In the genomic region with DNA sequence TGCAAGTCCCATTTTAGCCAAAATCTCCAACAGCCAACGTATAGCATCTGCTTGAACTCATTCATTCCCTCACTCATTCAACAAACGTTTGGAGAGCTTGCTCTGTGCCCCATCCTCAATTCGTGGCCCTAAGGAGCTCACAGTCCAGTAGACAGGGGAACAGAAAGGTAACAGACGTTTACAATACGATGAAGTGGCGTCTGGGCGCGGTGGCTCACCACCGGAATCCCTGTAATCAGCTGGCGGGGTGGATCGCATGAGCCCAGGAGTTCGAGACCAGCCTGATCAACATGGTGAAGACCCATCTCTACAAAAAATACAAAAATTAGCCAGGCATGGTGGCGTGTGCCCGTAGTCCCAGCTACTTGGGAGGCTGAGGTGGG, we compare ENCODE assay signal across 9 cellular contexts. TPM values are rescaled to one million over a fixed set of nuclear protein-coding genes. Genes with fewer than 3 reads are reported as not detected.
A peak's percentile ranks its signal among the peaks of the same experiment; 100 is the strongest.
DNase-seq lines count a peak whose midpoint lies in the region; ATAC-seq and TF ChIP-seq lines count a peak whose summit lies in the region.
"Had no signal": no experiment of that assay in that cellular context is flagged by ENCODE, and none has a peak within 500 bp of the region (broad histone marks: within the 10 kb centered on the region; RNA-seq: fewer than 3 reads in every experiment).

No MANE protein-coding gene starts in this region.

- BruUV-seq in OCI-LY7 (replicated peaks; lab: Mats Ljungman, UMichigan) = TSS peak; percentile 67

- peak overlapping the region; percentile 4; the same call in 1 of the 2 replicates for H3K27ac ChIP-seq in DOHH2 (ENCODE audit: low read depth, low read length)
- peak overlapping the region; percentile 24 for H3K27ac ChIP-seq in OCI-LY7 (ENCODE audit: low read depth, low read length, poor library complexity, severe bottlenecking)
- H3K27ac ChIP-seq in duodenal mucosa (ENCODE audit: low read depth, low read length) = no peak overlapping the region
- peak overlapping the region; percentile 50 to 61 for H3K27ac ChIP-seq in ovary
- H3K27ac ChIP-seq: foreskin keratinocyte had no signal

- WGBS in ovary, 3 donors = 80 to 84% (median 82%) methylated on average over 14 of the region's 14 CpGs

- H3K27me3 ChIP-seq in DOHH2 (ENCODE audit: control insufficient read depth, low read length) (no peaks in the 10 kb centered on the region), duodenal mucosa (ENCODE audit: control insufficient read depth in 1 of 2, insufficient read depth in 2 of 2, low read length in 2 of 2) (no peaks in the 10 kb centered on the region), ovary (no peaks in the 10 kb centered on the region)
- H3K27me3 ChIP-seq: foreskin keratinocyte had no signal

- H3K4me2 ChIP-seq in DOHH2 (ENCODE audit: low read length) = peak overlapping the region; percentile 85
- H3K4me2 ChIP-seq in OCI-LY7 (ENCODE audit: low read length) = peak overlapping the region; percentile 64

- H3K9me2 ChIP-seq in DOHH2 (replicated peaks; ENCODE audit: control insufficient read depth, low read length) (no peaks in the 10 kb centered on the region), OCI-LY7 (ENCODE audit: insufficient read depth, low read length) (no peaks in the 10 kb centered on the region)

- H3F3A ChIP-seq in DOHH2 (ENCODE audit: control insufficient read depth, insufficient read depth) = peaks cover 7% of the 10 kb centered on the region

- no peak for TF ChIP-seq EP300 in ovary (IDR thresholded peaks at IDR 0.05)

- TF ChIP-seq POLR2A in ovary (IDR thresholded peaks at IDR 0.05) = no peak

- POLR2A ChIA-PET in OCI-LY7 (lab: Charles Lee) = interaction anchor here (0.6 to 1.3 kb wide), 3 partner anchors 22 to 285 kb away, joined by 3 read pairs; a partner anchor contains a TSS

- no peak for DNase-seq in OCI-LY7 (ENCODE audit: low spot score)
- peak in 1 of 5 donors; percentile 37 for DNase-seq in ovary
- DNase-seq in superior temporal gyrus (ENCODE audit: extremely low spot score) = no peak
- no peak for DNase-seq in COLO829 (ENCODE audit: low spot score)
- DNase-seq in NCI-H774 (lab: John Stamatoyannopoulos, UW) = no peak

- H3K4me3 ChIP-seq in DOHH2 (ENCODE audit: low read length) (peak overlapping the region; percentile 62), OCI-LY7 (ENCODE audit: low read depth, low read length, poor library complexity, severe bottlenecking) (peak overlapping the region; percentile 41), duodenal mucosa (ENCODE audit: low read depth in 1 of 2, low read length in 2 of 2) (peak overlapping the region; percentile 51 to 64), ovary (no peak overlapping the region)

- H3K9me3 ChIP-seq in DOHH2 (ENCODE audit: control insufficient read depth, insufficient read depth, low read length) = no peaks in the 10 kb centered on the region
- H3K9me3 ChIP-seq in OCI-LY7 (ENCODE audit: low read length) = no peaks in the 10 kb centered on the region
- H3K9me3 ChIP-seq in duodenal mucosa (ENCODE audit: control insufficient read depth in 1 of 2, low read length in 2 of 2) = no peaks in the 10 kb centered on the region
- H3K9me3 ChIP-seq in ovary = no peaks in the 10 kb centered on the region

- H3K4me1 ChIP-seq in DOHH2 (ENCODE audit: control insufficient read depth, low read length) (peaks cover 58% of the 10 kb centered on the region), OCI-LY7 (ENCODE audit: insufficient read depth, low read length, poor library complexity, severe bottlenecking) (peaks cover 64% of the 10 kb centered on the region), duodenal mucosa (ENCODE audit: control insufficient read depth in 1 of 2, insufficient read depth in 2 of 2, low read length in 2 of 2) (peaks cover 17 to 19% of the 10 kb centered on the region in 2 donors), ovary (ENCODE audit: insufficient read depth) (peaks cover 17% of the 10 kb centered on the region)
- H3K4me1 ChIP-seq: foreskin keratinocyte had no signal

- intact Hi-C loops in OCI-LY7 (cut with micrococcal nuclease; ENCODE audit: unreplicated experiment) = loop anchor here (1.0 to 10.0 kb wide), 5 partner anchors 44 to 1928 kb away; a partner anchor contains a TSS
- intact Hi-C loops in ovary (cut with DNase I) = no loop called here

- peak overlapping the region in 1 of 2 donors; percentile 47 for H3K9ac ChIP-seq in duodenal mucosa (ENCODE audit: low read depth in 1 of 2, low read length in 2 of 2)

- peak overlapping the region; percentile 54; the same call in 1 of the 2 replicates for H2AFZ ChIP-seq in OCI-LY7 (ENCODE audit: low read length)

- H3K36me3 ChIP-seq in DOHH2 (ENCODE audit: control insufficient read depth, low read length) = peaks cover 34% of the 10 kb centered on the region
- peaks cover 32% of the 10 kb centered on the region for H3K36me3 ChIP-seq in OCI-LY7 (ENCODE audit: insufficient read depth, low read length)
- no peaks in the 10 kb centered on the region for H3K36me3 ChIP-seq in duodenal mucosa (ENCODE audit: control insufficient read depth in 1 of 2, insufficient read depth in 2 of 2, low read length in 2 of 2)
- H3K36me3 ChIP-seq in ovary = no peaks in the 10 kb centered on the region

- TF ChIP-seq CTCF in DOHH2 (IDR thresholded peaks at IDR 0.05; ENCODE audit: low read depth, low read length, poor library complexity, severe bottlenecking) = no peak
- TF ChIP-seq CTCF in OCI-LY7 (conservative IDR thresholded peaks at IDR 0.05; ENCODE audit: low read length) = no peak
- TF ChIP-seq CTCF in ovary (IDR thresholded peaks at IDR 0.05) = no peak

- CTCF ChIA-PET in OCI-LY7 (lab: Charles Lee; ENCODE audit: unreplicated experiment) = no interaction called here

- ATAC-seq in GM18909 (IDR thresholded peaks at IDR 0.05; ENCODE audit: poor library complexity, unreplicated experiment) = no peak

- H4K20me1 ChIP-seq in DOHH2 (ENCODE audit: control insufficient read depth, insufficient read depth, low read depth, low read length) = peaks cover 17% of the 10 kb centered on the region
- peaks cover 14% of the 10 kb centered on the region for H4K20me1 ChIP-seq in OCI-LY7 (ENCODE audit: insufficient read depth, low read length)

- H3K79me2 ChIP-seq in DOHH2 (ENCODE audit: control insufficient read depth, low read length) (peaks cover 38% of the 10 kb centered on the region), OCI-LY7 (ENCODE audit: insufficient read depth, low read depth, low read length) (peaks cover 33% of the 10 kb centered on the region)

RNA-seq across cellular contexts. Expression of a gene that starts 0.8 kb away (rescaled TPM):
- 128 and 135 TPM in 2 replicates for total RNA-seq in OCI-LY7 (2014; rRNA removed; shearing (Covaris generic))
- total RNA-seq in OCI-LY7 (2022) (148 and 168 TPM in 2 replicates), ovary (1 to 10 TPM; 2.3 to 7.6 (median 3.4) TPM)
- 1 to 10 TPM in 1 of 2 donors, under 1 TPM in 1; 0.95 to 4.1 TPM for polyA plus RNA-seq in ovary

RNA-seq across cellular contexts. Expression of a gene that starts 12.7 kb away (rescaled TPM):
- total RNA-seq in OCI-LY7 (2014; rRNA removed; shearing (Covaris generic)) = 48.2 and 62.4 TPM in 2 replicates
- total RNA-seq in OCI-LY7 (2022) (71.3 and 79.4 TPM in 2 replicates), ovary (100 to 1,000 TPM in 4 of 7 donors, 10 to 100 TPM in 3; 74.3 to 166 (median 103) TPM)
- 10 to 100 TPM in 1 of 2 donors, 1 to 10 TPM in 1; 9.2 to 95.6 TPM for polyA plus RNA-seq in ovary

RNA-seq across cellular contexts. Expression of a gene that starts 20.2 kb away (rescaled TPM):
- 7.4 and 11.7 TPM in 2 replicates for total RNA-seq in OCI-LY7 (2014; rRNA removed; shearing (Covaris generic))
- total RNA-seq in OCI-LY7 (2022) (5.1 and 5.6 TPM in 2 replicates), ovary (1 to 10 TPM; 1.0 to 2.4 (median 1.7) TPM)
- polyA plus RNA-seq in ovary = under 1 TPM in 1 of 2 donors, not detected in 1; 0.59 TPM

RNA-seq across cellular contexts. Expression of a gene that starts 24.8 kb away (rescaled TPM):
- total RNA-seq in OCI-LY7 (2014; rRNA removed; shearing (Covaris generic)) = 0.18 and 0.44 TPM in 2 replicates
- total RNA-seq in OCI-LY7 (2022) = 0.31 and 0.42 TPM in 2 replicates
- total RNA-seq in ovary = under 1 TPM in 1 of 7 donors, not detected in 6; 0.46 TPM
- polyA plus RNA-seq in ovary = under 1 TPM in 1 of 2 donors, not detected in 1; 0.05 TPM
- polyA plus RNA-seq: foreskin keratinocyte had no signal

RNA-seq across cellular contexts. Expression of a gene that starts 33.1 kb away (rescaled TPM):
- total RNA-seq in OCI-LY7 (2014; rRNA removed; shearing (Covaris generic)) = 3.1 and 4.2 TPM in 2 replicates
- total RNA-seq in OCI-LY7 (2022) = 7.8 and 8.2 TPM in 2 replicates
- total RNA-seq in ovary = 10 to 100 TPM in 5 of 7 donors, 1 to 10 TPM in 2; 3.4 to 15.1 (median 11.8) TPM
- polyA plus RNA-seq in ovary = 1 to 10 TPM; 5.3 to 8.8 TPM

Comparison
In these comparisons a context has a peak if more than half of its experiments do, and no peak if none do; other contexts are left out.
1. RNA of a gene that starts 0.8 kb away (total RNA-seq): 128 to 168 TPM in OCI-LY7; 2.3 to 7.6 TPM in ovary; every median in the first group is over 10 times any median in the second.